In the genomic region with DNA sequence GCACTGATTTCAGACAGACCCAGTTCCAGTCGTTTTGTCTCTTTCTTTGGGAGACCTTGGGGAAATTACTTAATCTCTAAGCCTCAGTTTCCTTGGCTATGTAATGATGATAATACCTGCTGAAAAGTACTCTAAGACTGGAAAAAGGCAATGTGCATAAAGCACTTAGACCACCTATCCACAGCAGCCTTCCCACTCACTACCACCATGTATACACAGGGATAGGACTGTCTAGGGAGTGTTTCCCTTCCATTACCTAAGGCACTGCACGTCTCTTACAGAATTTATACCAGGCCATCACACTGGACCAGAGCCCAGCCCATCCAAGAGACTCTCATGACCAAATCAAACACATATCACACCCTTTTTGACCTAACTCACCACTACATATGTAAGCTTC, we compare ENCODE assay signal across 23 cellular contexts. TPM values are rescaled to one million over a fixed set of nuclear protein-coding genes. Genes with fewer than 3 reads are reported as not detected.
DNase-seq lines count a peak whose midpoint lies in the region; ATAC-seq, FAIRE-seq and TF ChIP-seq lines count a peak whose summit lies in the region.
"Had no signal": no experiment of that assay in that cellular context is flagged by ENCODE, and none has a peak within 500 bp of the region (broad histone marks: within the 10 kb centered on the region; RNA-seq: fewer than 3 reads in every experiment).

No MANE protein-coding gene starts in this region.

- H3K4me2 ChIP-seq in keratinocyte (ENCODE audit: control insufficient read depth, extremely low read depth, insufficient read depth, low read depth, low read length): no peak overlapping the region

- no peaks in the 10 kb centered on the region for H3K27me3 ChIP-seq in CD8-positive, alpha-beta T cell (ENCODE audit: insufficient read depth, low read length)
- H3K27me3 ChIP-seq in keratinocyte (ENCODE audit: control insufficient read depth, extremely low read depth, insufficient read depth, low read length) (no peaks in the 10 kb centered on the region), Peyer's patch (no peaks in the 10 kb centered on the region)
- H3K27me3 ChIP-seq: body of pancreas, stomach, upper lobe of left lung had no signal

- POLR2A ChIA-PET in activated CD4-positive, alpha-beta T cell treated with anti-CD3 and anti-CD28 coated beads for 36 hours (lab: Charles Lee): interaction anchor here (0.7 kb wide), 1 partner anchor 19 kb away, joined by 3 read pairs; the partner anchor contains the start of gene LRR1
- POLR2A ChIA-PET in CD8-positive, alpha-beta T cell (lab: Charles Lee): interaction anchor here (1.9 kb wide), 1 partner anchor 188 kb away, joined by 5 read pairs; no protein-coding TSS in a partner anchor
- POLR2A ChIA-PET in activated CD4-positive, alpha-beta memory T cell treated with anti-CD3 and anti-CD28 coated beads for 36 hours (lab: Charles Lee): interaction anchor here (0.6 kb wide), 1 partner anchor 255 kb away, joined by 3 read pairs; no protein-coding TSS in a partner anchor

- H3K36me3 Mint-ChIP-seq in activated CD4-positive, alpha-beta T cell treated with anti-CD3 and anti-CD28 coated beads for 36 hours (ENCODE audit: low read depth): peaks cover 75% of the 10 kb centered on the region
- H3K36me3 Mint-ChIP-seq in CD8-positive, alpha-beta T cell: peaks cover 60% of the 10 kb centered on the region
- peaks cover 55% of the 10 kb centered on the region for H3K36me3 Mint-ChIP-seq in activated CD4-positive, alpha-beta memory T cell treated with anti-CD3 and anti-CD28 coated beads for 36 hours

- no peak overlapping the region for H3K9ac ChIP-seq in keratinocyte (ENCODE audit: control insufficient read depth, extremely low read depth, insufficient read depth, low read length)

- in situ Hi-C loops in G401 (cut with HindIII; ENCODE audit: low sequenced_read_pairs): no loop called here

- dilution Hi-C loops in keratinocyte (cut with MboI; ENCODE audit: extremely low pct_ligation_motif_present, low sequenced_read_pairs): no loop called here

- H3K9me1 ChIP-seq in keratinocyte (ENCODE audit: control insufficient read depth, extremely low read depth, insufficient read depth, low read length): no peaks in the 10 kb centered on the region

- H2AFZ ChIP-seq in keratinocyte (ENCODE audit: control insufficient read depth, low read length): no peak overlapping the region

- intact Hi-C loops in activated CD4-positive, alpha-beta T cell treated with anti-CD3 and anti-CD28 coated beads for 36 hours (cut with DNase I, micrococcal nuclease): loop anchor here in 1 of 2 experiments (10.0 kb wide), 1 partner anchor 115 kb away; no protein-coding TSS in a partner anchor
- intact Hi-C loops in CD8-positive, alpha-beta T cell (cut with DNase I, micrococcal nuclease): loop anchor here in 1 of 2 experiments (5.0 to 10.0 kb wide), 3 partner anchors 112 to 735 kb away; partner anchors contain the start of genes DMAC2L, KLHDC1 and L2HGDH
- intact Hi-C loops in activated CD4-positive, alpha-beta memory T cell treated with anti-CD3 and anti-CD28 coated beads for 36 hours (cut with micrococcal nuclease): no loop called here

- FAIRE-seq in keratinocyte (lab: Jason Lieb, UNC): no peak

- no peaks in the 10 kb centered on the region for H3K9me3 Mint-ChIP-seq in activated CD4-positive, alpha-beta T cell treated with anti-CD3 and anti-CD28 coated beads for 36 hours (ENCODE audit: low read depth)
- no peaks in the 10 kb centered on the region for H3K9me3 Mint-ChIP-seq in CD8-positive, alpha-beta T cell
- no peaks in the 10 kb centered on the region for H3K9me3 Mint-ChIP-seq in activated CD4-positive, alpha-beta memory T cell treated with anti-CD3 and anti-CD28 coated beads for 36 hours
- H3K9me3 Mint-ChIP-seq: activated B cell treated with CpG ODN at 0.5 μM for 24 hours; T-helper 2 cell treated with Interferon-gamma antibody and Interleukin-4, amounts not matched to agents 5 μg/mL and 100 μg/mL, for 36 hours had no signal

- H4K20me1 ChIP-seq in keratinocyte (ENCODE audit: control insufficient read depth, extremely low read depth, insufficient read depth, low read length): peaks cover 8% of the 10 kb centered on the region

- TF ChIP-seq CTCF in CD8-positive, alpha-beta T cell (IDR thresholded peaks at IDR 0.05): no peak
- TF ChIP-seq CTCF in keratinocyte (optimal IDR thresholded peaks at IDR 0.05 in 1 of 3, IDR thresholded peaks at IDR 0.05 in 1 of 3, conservative IDR thresholded peaks at IDR 0.05 in 1 of 3; ENCODE audit: extremely low read depth in 1 of 3, insufficient read depth in 2 of 3, low read length in 3 of 3): no peak
- TF ChIP-seq CTCF in Peyer's patch (IDR thresholded peaks at IDR 0.05): no peak

- H3K36me3 ChIP-seq in CD8-positive, alpha-beta T cell (ENCODE audit: insufficient read depth, low read length): peaks cover 22% of the 10 kb centered on the region
- H3K36me3 ChIP-seq in keratinocyte (ENCODE audit: control insufficient read depth in 2 of 2, extremely low read depth in 1 of 2, insufficient read depth in 2 of 2, low read length in 2 of 2) (peaks cover 9 to 26% of the 10 kb centered on the region in 2 experiments), Peyer's patch (peaks cover 0 to 41% (median 0%) of the 10 kb centered on the region in 3 donors)

- peak overlapping the region; percentile 4 for H3K27ac Mint-ChIP-seq in activated CD4-positive, alpha-beta T cell treated with anti-CD3 and anti-CD28 coated beads for 36 hours
- H3K27ac Mint-ChIP-seq in CD8-positive, alpha-beta T cell: peak overlapping the region; percentile 58
- H3K27ac Mint-ChIP-seq in activated CD4-positive, alpha-beta memory T cell treated with anti-CD3 and anti-CD28 coated beads for 36 hours: peak overlapping the region; percentile 3
- H3K27ac Mint-ChIP-seq: activated B cell treated with CpG ODN at 0.5 μM for 24 hours had no signal

- no peak for ATAC-seq in activated CD4-positive, alpha-beta T cell treated with anti-CD3 and anti-CD28 coated beads for 36 hours
- no peak for ATAC-seq in CD8-positive, alpha-beta T cell
- no peak for ATAC-seq in GM19397 (IDR thresholded peaks at IDR 0.05; ENCODE audit: unreplicated experiment)
- ATAC-seq: body of pancreas had no signal

- no peak for DNase-seq in activated CD4-positive, alpha-beta T cell treated with anti-CD3 and anti-CD28 coated beads for 36 hours
- DNase-seq in activated CD4-positive, alpha-beta T cell treated with anti-CD3 and anti-CD28 coated beads for 1 hour: no peak
- no peak for DNase-seq in CD8-positive, alpha-beta T cell
- no peak for DNase-seq in activated CD4-positive, alpha-beta memory T cell treated with anti-CD3 and anti-CD28 coated beads for 36 hours
- DNase-seq in keratinocyte (ENCODE audit: low read depth, low spot score) (no peak), Peyer's patch (no peak), G401 (ENCODE audit: low spot score) (no peak)
- DNase-seq: activated B cell treated with CpG ODN at 0.5 μM for 24 hours; activated naive CD4-positive, alpha-beta T cell treated with anti-CD3 and anti-CD28 coated beads, Interleukin-2, amount 50 U/mL, for 16 hours; body of pancreas; foreskin melanocyte; GF-D8; H7; hypothalamus; islet precursor cell; NCI-H1105 treated with DMSO at 0.1 percent for 48 hours; NCI-H2107; NCI-H526 treated with DMSO at 0.1 percent for 48 hours; SIG-M5; stomach; upper lobe of left lung had no signal

- no peak overlapping the region for H3K27ac ChIP-seq in CD8-positive, alpha-beta T cell (ENCODE audit: low read depth, low read length)
- H3K27ac ChIP-seq in keratinocyte (ENCODE audit: control insufficient read depth, insufficient read depth, low read length): peak overlapping the region; percentile 10
- H3K27ac ChIP-seq in Peyer's patch: no peak overlapping the region
- H3K27ac ChIP-seq: body of pancreas, stomach, upper lobe of left lung had no signal

- H3K27me3 Mint-ChIP-seq in activated CD4-positive, alpha-beta T cell treated with anti-CD3 and anti-CD28 coated beads for 36 hours: no peaks in the 10 kb centered on the region
- H3K27me3 Mint-ChIP-seq in CD8-positive, alpha-beta T cell (ENCODE audit: low read depth): no peaks in the 10 kb centered on the region
- H3K27me3 Mint-ChIP-seq in activated CD4-positive, alpha-beta memory T cell treated with anti-CD3 and anti-CD28 coated beads for 36 hours: no peaks in the 10 kb centered on the region
- H3K27me3 Mint-ChIP-seq: activated B cell treated with CpG ODN at 0.5 μM for 24 hours had no signal

- H3K4me1 ChIP-seq in CD8-positive, alpha-beta T cell (ENCODE audit: insufficient read depth, low read length): peaks cover 49% of the 10 kb centered on the region
- peaks cover 21% of the 10 kb centered on the region for H3K4me1 ChIP-seq in keratinocyte (ENCODE audit: control insufficient read depth, extremely low read depth, insufficient read depth, low read length)
- H3K4me1 ChIP-seq in Peyer's patch: peaks cover 7 to 13% (median 11%) of the 10 kb centered on the region in 4 donors

- no peak overlapping the region for H3K4me3 ChIP-seq in CD8-positive, alpha-beta T cell (ENCODE audit: low read depth, low read length)
- no peak overlapping the region for H3K4me3 ChIP-seq in keratinocyte (ENCODE audit: control insufficient read depth in 2 of 3, extremely low read depth in 1 of 3, insufficient read depth in 2 of 3, low read depth in 1 of 3, low read length in 3 of 3)
- H3K4me3 ChIP-seq in Peyer's patch: no peak overlapping the region
- H3K4me3 ChIP-seq: body of pancreas, stomach, upper lobe of left lung had no signal

- no peaks in the 10 kb centered on the region for H3K9me3 ChIP-seq in CD8-positive, alpha-beta T cell (ENCODE audit: low read length)
- no peaks in the 10 kb centered on the region for H3K9me3 ChIP-seq in keratinocyte (ENCODE audit: control insufficient read depth, low read depth, low read length)
- H3K9me3 ChIP-seq in Peyer's patch: no peaks in the 10 kb centered on the region
- H3K9me3 ChIP-seq: body of pancreas, stomach, upper lobe of left lung had no signal

- TF ChIP-seq POLR2A in Peyer's patch (IDR thresholded peaks at IDR 0.05): no peak

- peaks cover 72% of the 10 kb centered on the region for H3K4me1 Mint-ChIP-seq in activated CD4-positive, alpha-beta T cell treated with anti-CD3 and anti-CD28 coated beads for 36 hours
- peaks cover 68% of the 10 kb centered on the region for H3K4me1 Mint-ChIP-seq in CD8-positive, alpha-beta T cell (ENCODE audit: low read depth)
- H3K4me1 Mint-ChIP-seq in activated CD4-positive, alpha-beta memory T cell treated with anti-CD3 and anti-CD28 coated beads for 36 hours (ENCODE audit: low read depth): peaks cover 71% of the 10 kb centered on the region

- peaks cover 46% of the 10 kb centered on the region for H3K79me2 ChIP-seq in keratinocyte (ENCODE audit: control insufficient read depth, insufficient read depth, low read length)

- CTCF ChIA-PET in activated CD4-positive, alpha-beta T cell treated with anti-CD3 and anti-CD28 coated beads for 36 hours (lab: Charles Lee): interaction anchor here (0.7 kb wide), 1 partner anchor 81 kb away, joined by 3 read pairs; no protein-coding TSS in a partner anchor
- CTCF ChIA-PET in CD8-positive, alpha-beta T cell (lab: Charles Lee): interaction anchor here (1.5 kb wide), 1 partner anchor 41 kb away, joined by 4 read pairs; the partner anchor contains the start of genes MGAT2 and RPL36AL
- CTCF ChIA-PET in activated CD4-positive, alpha-beta memory T cell treated with anti-CD3 and anti-CD28 coated beads for 36 hours (lab: Charles Lee): interaction anchor here (1.3 kb wide), 1 partner anchor 118 kb away, joined by 5 read pairs; no protein-coding TSS in a partner anchor

- H3K4me3 Mint-ChIP-seq in activated CD4-positive, alpha-beta T cell treated with anti-CD3 and anti-CD28 coated beads for 36 hours: no peak overlapping the region
- no peak overlapping the region for H3K4me3 Mint-ChIP-seq in CD8-positive, alpha-beta T cell
- H3K4me3 Mint-ChIP-seq in activated CD4-positive, alpha-beta memory T cell treated with anti-CD3 and anti-CD28 coated beads for 36 hours: no peak overlapping the region
- H3K4me3 Mint-ChIP-seq: activated B cell treated with CpG ODN at 0.5 μM for 24 hours; T-helper 2 cell treated with Interferon-gamma antibody and Interleukin-4, amounts not matched to agents 5 μg/mL and 100 μg/mL, for 36 hours had no signal

RNA-seq across cellular contexts. Expression of gene RPS29, which starts 6.3 kb away (rescaled TPM):
- 1,000 to 10,000 TPM in 1 of 2 experiments, 100 to 1,000 TPM in 1; 481 to 1,987 TPM for total RNA-seq in activated CD4-positive, alpha-beta T cell treated with anti-CD3 and anti-CD28 coated beads for 36 hours
- total RNA-seq in CD8-positive, alpha-beta T cell: 1,000 to 10,000 TPM; 3,843 to 3,876 TPM
- 1,000 to 10,000 TPM; 2,029 to 2,157 TPM for total RNA-seq in activated CD4-positive, alpha-beta memory T cell treated with anti-CD3 and anti-CD28 coated beads for 36 hours
- polyA plus RNA-seq in keratinocyte: 3,884 to 7,725 TPM (median 4,926 TPM) in 3 replicates
- polyA plus RNA-seq in keratinocyte (2011; ENCODE audit: low read depth): 515 TPM
- polyA plus RNA-seq in keratinocyte (2011; cell fraction: cytosol; rRNA removed): 5,462 and 6,103 TPM in 2 replicates
- polyA plus RNA-seq in keratinocyte (2011; cell fraction: nucleus; rRNA removed): 1,833 and 2,478 TPM in 2 replicates
- 4,436 and 8,040 TPM in 2 replicates for polyA plus RNA-seq in keratinocyte (2012; ENCODE audit: low replicate concordance)
- 786 to 845 TPM (median 811 TPM) in 3 replicates for polyA minus RNA-seq in keratinocyte
- polyA minus RNA-seq in keratinocyte (2011; cell fraction: cytosol; rRNA and poly(A)+ RNA removed): 924 TPM
- 146 and 147 TPM in 2 replicates for polyA minus RNA-seq in keratinocyte (2011; cell fraction: nucleus; rRNA and poly(A)+ RNA removed)
- total RNA-seq in Peyer's patch: 1,000 to 10,000 TPM; 1,474 to 8,142 (median 3,050) TPM
- total RNA-seq in G401 (2014; rRNA removed; shearing (Covaris generic)): 3,018 and 4,408 TPM in 2 replicates

RNA-seq across cellular contexts. Expression of gene LRR1, which starts 18.9 kb away (rescaled TPM):
- 10 to 100 TPM; 37.3 to 47.9 TPM for total RNA-seq in activated CD4-positive, alpha-beta T cell treated with anti-CD3 and anti-CD28 coated beads for 36 hours
- 1 to 10 TPM; 6.2 to 7.3 TPM for total RNA-seq in CD8-positive, alpha-beta T cell
- total RNA-seq in activated CD4-positive, alpha-beta memory T cell treated with anti-CD3 and anti-CD28 coated beads for 36 hours: 10 to 100 TPM; 51.8 to 52.0 TPM
- polyA plus RNA-seq in keratinocyte: 10.9 to 22.7 TPM (median 14.1 TPM) in 3 replicates
- polyA plus RNA-seq in keratinocyte (2011; ENCODE audit: low read depth): 2.0 TPM
- 10.6 and 18.1 TPM in 2 replicates for polyA plus RNA-seq in keratinocyte (2011; cell fraction: cytosol; rRNA removed)
- polyA plus RNA-seq in keratinocyte (2011; cell fraction: nucleus; rRNA removed): 9.2 and 11.7 TPM in 2 replicates
- 8.0 and 17.0 TPM in 2 replicates for polyA plus RNA-seq in keratinocyte (2012; ENCODE audit: low replicate concordance)
- polyA minus RNA-seq in keratinocyte: 4.0 to 11.4 TPM (median 4.8 TPM) in 3 replicates
- 8.2 TPM for polyA minus RNA-seq in keratinocyte (2011; cell fraction: cytosol; rRNA and poly(A)+ RNA removed)
- 2.9 and 3.3 TPM in 2 replicates for polyA minus RNA-seq in keratinocyte (2011; cell fraction: nucleus; rRNA and poly(A)+ RNA removed)
- 10 to 100 TPM; 16.3 to 20.7 (median 18.3) TPM for total RNA-seq in Peyer's patch
- 28.6 and 41.1 TPM in 2 replicates for total RNA-seq in G401 (2014; rRNA removed; shearing (Covaris generic))

RNA-seq across cellular contexts. Expression of gene RPL36AL, which starts 40.6 kb away (rescaled TPM):
- 100 to 1,000 TPM; 272 to 309 TPM for total RNA-seq in activated CD4-positive, alpha-beta T cell treated with anti-CD3 and anti-CD28 coated beads for 36 hours
- 100 to 1,000 TPM; 302 to 318 TPM for total RNA-seq in CD8-positive, alpha-beta T cell
- 100 to 1,000 TPM; 314 to 320 TPM for total RNA-seq in activated CD4-positive, alpha-beta memory T cell treated with anti-CD3 and anti-CD28 coated beads for 36 hours
- polyA plus RNA-seq in keratinocyte: 185 to 407 TPM (median 327 TPM) in 3 replicates
- 187 TPM for polyA plus RNA-seq in keratinocyte (2011; ENCODE audit: low read depth)
- polyA plus RNA-seq in keratinocyte (2011; cell fraction: cytosol; rRNA removed): 455 and 462 TPM in 2 replicates
- 141 and 184 TPM in 2 replicates for polyA plus RNA-seq in keratinocyte (2011; cell fraction: nucleus; rRNA removed)
- polyA plus RNA-seq in keratinocyte (2012; ENCODE audit: low replicate concordance): 408 and 526 TPM in 2 replicates
- 8.6 to 130 TPM (median 79.2 TPM) in 3 replicates for polyA minus RNA-seq in keratinocyte
- polyA minus RNA-seq in keratinocyte (2011; cell fraction: cytosol; rRNA and poly(A)+ RNA removed): 76.0 TPM
- 17.8 and 27.2 TPM in 2 replicates for polyA minus RNA-seq in keratinocyte (2011; cell fraction: nucleus; rRNA and poly(A)+ RNA removed)
- total RNA-seq in Peyer's patch: 100 to 1,000 TPM; 117 to 225 (median 169) TPM
- total RNA-seq in G401 (2014; rRNA removed; shearing (Covaris generic)): 173 and 210 TPM in 2 replicates

RNA-seq across cellular contexts. Expression of gene MGAT2, which starts 40.8 kb away (rescaled TPM):
- total RNA-seq in activated CD4-positive, alpha-beta T cell treated with anti-CD3 and anti-CD28 coated beads for 36 hours: 10 to 100 TPM; 23.8 to 32.2 TPM
- total RNA-seq in CD8-positive, alpha-beta T cell: 10 to 100 TPM; 22.6 to 24.0 TPM
- 10 to 100 TPM; 40.4 to 43.7 TPM for total RNA-seq in activated CD4-positive, alpha-beta memory T cell treated with anti-CD3 and anti-CD28 coated beads for 36 hours
- 20.7 to 27.9 TPM (median 24.0 TPM) in 3 replicates for polyA plus RNA-seq in keratinocyte
- 5.4 TPM for polyA plus RNA-seq in keratinocyte (2011; ENCODE audit: low read depth)
- polyA plus RNA-seq in keratinocyte (2011; cell fraction: cytosol; rRNA removed): 16.4 and 24.0 TPM in 2 replicates
- polyA plus RNA-seq in keratinocyte (2011; cell fraction: nucleus; rRNA removed): 22.6 and 25.3 TPM in 2 replicates
- 6.4 and 26.0 TPM in 2 replicates for polyA plus RNA-seq in keratinocyte (2012; ENCODE audit: low replicate concordance)
- polyA minus RNA-seq in keratinocyte: 6.5 to 20.8 TPM (median 17.6 TPM) in 3 replicates
- polyA minus RNA-seq in keratinocyte (2011; cell fraction: cytosol; rRNA and poly(A)+ RNA removed): 27.8 TPM
- polyA minus RNA-seq in keratinocyte (2011; cell fraction: nucleus; rRNA and poly(A)+ RNA removed): 18.5 and 23.4 TPM in 2 replicates
- total RNA-seq in Peyer's patch: 10 to 100 TPM; 12.4 to 76.4 (median 39.6) TPM
- total RNA-seq in G401 (2014; rRNA removed; shearing (Covaris generic)): 47.9 and 58.3 TPM in 2 replicates

RNA-seq across cellular contexts. Expression of gene DNAAF2, which starts 55.2 kb away (rescaled TPM):
- total RNA-seq in activated CD4-positive, alpha-beta T cell treated with anti-CD3 and anti-CD28 coated beads for 36 hours: 1 to 10 TPM; 7.8 to 9.2 TPM
- 10 to 100 TPM in 1 of 2 experiments, 1 to 10 TPM in 1; 9.3 to 11.7 TPM for total RNA-seq in CD8-positive, alpha-beta T cell
- 10 to 100 TPM in 1 of 2 experiments, 1 to 10 TPM in 1; 9.9 to 10.4 TPM for total RNA-seq in activated CD4-positive, alpha-beta memory T cell treated with anti-CD3 and anti-CD28 coated beads for 36 hours
- 6.5 to 9.5 TPM (median 6.9 TPM) in 3 replicates for polyA plus RNA-seq in keratinocyte
- polyA plus RNA-seq in keratinocyte (2011; ENCODE audit: low read depth): 7.9 TPM
- 6.8 and 9.7 TPM in 2 replicates for polyA plus RNA-seq in keratinocyte (2011; cell fraction: cytosol; rRNA removed)
- 4.2 and 6.2 TPM in 2 replicates for polyA plus RNA-seq in keratinocyte (2011; cell fraction: nucleus; rRNA removed)
- polyA plus RNA-seq in keratinocyte (2012; ENCODE audit: low replicate concordance): 5.9 and 7.1 TPM in 2 replicates
- 0.56 to 2.7 TPM (median 1.3 TPM) in 3 replicates for polyA minus RNA-seq in keratinocyte
- 11.7 TPM for polyA minus RNA-seq in keratinocyte (2011; cell fraction: cytosol; rRNA and poly(A)+ RNA removed)
- 2.3 and 3.0 TPM in 2 replicates for polyA minus RNA-seq in keratinocyte (2011; cell fraction: nucleus; rRNA and poly(A)+ RNA removed)
- 10 to 100 TPM; 10.7 to 17.4 (median 16.3) TPM for total RNA-seq in Peyer's patch
- total RNA-seq in G401 (2014; rRNA removed; shearing (Covaris generic)): 16.2 and 21.7 TPM in 2 replicates

Comparison
In these comparisons a context has a peak if more than half of its experiments do, and no peak if none do; other contexts are left out.
1. H3K27ac Mint-ChIP-seq: peak in every context shown above with its lines; median percentile 58 in CD8-positive, alpha-beta T cell; 4 in activated CD4-positive, alpha-beta T cell treated with anti-CD3 and anti-CD28 coated beads for 36 hours; 3 in activated CD4-positive, alpha-beta memory T cell treated with anti-CD3 and anti-CD28 coated beads for 36 hours.